Comparison of ENCODE assay signal across 23 cellular contexts in genomic region chr4:98706935-98707334, GRCh38. TPM values are rescaled to one million over a fixed set of nuclear protein-coding genes. Genes with fewer than 3 reads are reported as not detected.
DNase-seq lines count a peak whose midpoint lies in the region; ATAC-seq and TF ChIP-seq lines count a peak whose summit lies in the region.
"Had no signal": no experiment of that assay in that cellular context is flagged by ENCODE, and none has a peak within 500 bp of the region (broad histone marks: within the 10 kb centered on the region; RNA-seq: fewer than 3 reads in every experiment).

No MANE protein-coding gene starts in this region.

- in situ Hi-C loops in transverse colon (cut with MboI; ENCODE audit: low pct_ligation_motif_present in 1 of 4, low pct_unique_long_range_greater_than_20kb in 1 of 4, low sequenced_read_pairs in 3 of 4), result no loop called here

- 0 out of 2 replicates have a peak overlapping the region, but pooled peaks have one; percentile 28 for H2AFZ ChIP-seq in OCI-LY3 (ENCODE audit: low read depth, low read length)

- no peak for TF ChIP-seq POLR2A in transverse colon (IDR thresholded peaks at IDR 0.05)

- no peak overlapping the region for H3K4me2 ChIP-seq in OCI-LY3 (ENCODE audit: low read length)
- H3K4me2 ChIP-seq: BLaER1 treated with 17β-estradiol and CSF1 and Interleukin-3, amounts not matched to agents 10 nM and 100 nM; SK-N-SH had no signal

- H3K27me3 ChIP-seq in OCI-LY3 (ENCODE audit: low read depth, low read length) (no peaks in the 10 kb centered on the region), transverse colon (no peaks in the 10 kb centered on the region)
- H3K27me3 ChIP-seq: BLaER1 treated with 17β-estradiol and CSF1 and Interleukin-3, amounts not matched to agents 10 nM and 100 nM; pancreas had no signal

- H3K79me2 ChIP-seq in OCI-LY3 (ENCODE audit: low read length), result no peaks in the 10 kb centered on the region

- no peak for TF ChIP-seq EP300 in transverse colon (IDR thresholded peaks at IDR 0.05; ENCODE audit: low read depth)

- H3K4me1 Mint-ChIP-seq in activated naive CD4-positive, alpha-beta T cell treated with anti-CD3 and anti-CD28 coated beads, Interleukin-2, amount 10 ng/mL, durations not matched to agents 7 days and 5 days, result peaks cover 27% of the 10 kb centered on the region
- peaks cover 25% of the 10 kb centered on the region for H3K4me1 Mint-ChIP-seq in activated naive CD8-positive, alpha-beta T cell treated with anti-CD3 and anti-CD28 coated beads, Interleukin-2, amount 50 U/mL, for 24 hours
- peaks cover 19% of the 10 kb centered on the region for H3K4me1 Mint-ChIP-seq in stimulated activated effector memory CD8-positive, alpha-beta T cell treated with anti-CD3 and anti-CD28 coated beads, Interleukin-12 subunit alpha, Interleukin-12 subunit beta, amount 100 ng/mL, for 72 hours
- H3K4me1 Mint-ChIP-seq: nephron progenitor cell had no signal

- H3K9me3 Mint-ChIP-seq in activated naive CD4-positive, alpha-beta T cell treated with anti-CD3 and anti-CD28 coated beads, Interleukin-2, amount 10 ng/mL, durations not matched to agents 7 days and 5 days, result peaks cover 42% of the 10 kb centered on the region
- peaks cover 30% of the 10 kb centered on the region for H3K9me3 Mint-ChIP-seq in activated naive CD8-positive, alpha-beta T cell treated with anti-CD3 and anti-CD28 coated beads, Interleukin-2, amount 50 U/mL, for 24 hours
- H3K9me3 Mint-ChIP-seq in stimulated activated effector memory CD8-positive, alpha-beta T cell treated with anti-CD3 and anti-CD28 coated beads, Interleukin-12 subunit alpha, Interleukin-12 subunit beta, amount 100 ng/mL, for 72 hours, result peaks cover 16% of the 10 kb centered on the region

- no peak for ATAC-seq in activated naive CD8-positive, alpha-beta T cell treated with anti-CD3 and anti-CD28 coated beads, Interleukin-2, amount 50 U/mL, for 24 hours
- ATAC-seq in stimulated activated effector memory CD8-positive, alpha-beta T cell treated with anti-CD3 and anti-CD28 coated beads, Interleukin-12 subunit alpha, Interleukin-12 subunit beta, amount 100 ng/mL, for 72 hours, result peak; percentile 54
- ATAC-seq: pancreas; stimulated activated memory B cell treated with anti-CD40 and anti-IgM and Interleukin-4, amounts not matched to agents 10 μg/mL and 1 μg/mL and 100 μg/mL, for 72 hours had no signal

- peaks cover 39% of the 10 kb centered on the region for H3K36me3 Mint-ChIP-seq in activated naive CD4-positive, alpha-beta T cell treated with anti-CD3 and anti-CD28 coated beads, Interleukin-2, amount 10 ng/mL, durations not matched to agents 7 days and 5 days
- H3K36me3 Mint-ChIP-seq in activated naive CD8-positive, alpha-beta T cell treated with anti-CD3 and anti-CD28 coated beads, Interleukin-2, amount 50 U/mL, for 24 hours (ENCODE audit: low read depth), result peaks cover 7% of the 10 kb centered on the region
- H3K36me3 Mint-ChIP-seq in stimulated activated effector memory CD8-positive, alpha-beta T cell treated with anti-CD3 and anti-CD28 coated beads, Interleukin-12 subunit alpha, Interleukin-12 subunit beta, amount 100 ng/mL, for 72 hours, result no peaks in the 10 kb centered on the region

- no peaks in the 10 kb centered on the region for H4K20me1 ChIP-seq in OCI-LY3 (ENCODE audit: insufficient read depth, low read length)
- H4K20me1 ChIP-seq: BLaER1 treated with 17β-estradiol and CSF1 and Interleukin-3, amounts not matched to agents 10 nM and 100 nM had no signal

- H3K4me3 Mint-ChIP-seq in activated naive CD4-positive, alpha-beta T cell treated with anti-CD3 and anti-CD28 coated beads, Interleukin-2, amount 10 ng/mL, durations not matched to agents 7 days and 5 days, result no peak overlapping the region
- H3K4me3 Mint-ChIP-seq in activated naive CD8-positive, alpha-beta T cell treated with anti-CD3 and anti-CD28 coated beads, Interleukin-2, amount 50 U/mL, for 24 hours, result peak overlapping the region; percentile 66
- H3K4me3 Mint-ChIP-seq in stimulated activated effector memory CD8-positive, alpha-beta T cell treated with anti-CD3 and anti-CD28 coated beads, Interleukin-12 subunit alpha, Interleukin-12 subunit beta, amount 100 ng/mL, for 72 hours, result peak overlapping the region; percentile 59
- H3K4me3 Mint-ChIP-seq: nephron progenitor cell; stimulated activated memory B cell treated with anti-CD40 and anti-IgM and Interleukin-4, amounts not matched to agents 10 μg/mL and 1 μg/mL and 100 μg/mL, for 72 hours had no signal

- H3K27ac ChIP-seq in OCI-LY3 (ENCODE audit: low read length), result no peak overlapping the region
- no peak overlapping the region for H3K27ac ChIP-seq in transverse colon
- H3K27ac ChIP-seq: BLaER1 treated with 17β-estradiol and CSF1 and Interleukin-3, amounts not matched to agents 10 nM and 100 nM; coronary artery; pancreas; thoracic aorta; WERI-Rb-1 had no signal

- no peak for TF ChIP-seq CTCF in OCI-LY3 (IDR thresholded peaks at IDR 0.05; ENCODE audit: low read depth, low read length)
- TF ChIP-seq CTCF in transverse colon (IDR thresholded peaks at IDR 0.05), result no peak

- intact Hi-C loops in transverse colon (cut with DNase I; ENCODE audit: low total_unique reads), result loop anchor here (5.0 kb wide), 1 partner anchor 1645 kb away; no protein-coding TSS in a partner anchor

- H3K36me3 ChIP-seq in OCI-LY3 (replicated peaks; ENCODE audit: low read depth, low read length) (no peaks in the 10 kb centered on the region), transverse colon (no peaks in the 10 kb centered on the region)
- H3K36me3 ChIP-seq: BLaER1 treated with 17β-estradiol and CSF1 and Interleukin-3, amounts not matched to agents 10 nM and 100 nM; pancreas; thoracic aorta; WERI-Rb-1 had no signal

- 0 out of 2 replicates have a peak, but pooled peaks cover 7% of the 10 kb centered on the region for H3K9me3 ChIP-seq in OCI-LY3 (ENCODE audit: insufficient read depth, low read length)
- peaks cover 0 to 4% of the 10 kb centered on the region in 2 donors for H3K9me3 ChIP-seq in transverse colon
- H3K9me3 ChIP-seq: pancreas, thoracic aorta had no signal

- H3K4me3 ChIP-seq in OCI-LY3 (ENCODE audit: low read length) (no peak overlapping the region), transverse colon (no peak overlapping the region)
- H3K4me3 ChIP-seq: BLaER1 treated with 17β-estradiol and CSF1 and Interleukin-3, amounts not matched to agents 10 nM and 100 nM; coronary artery; pancreas; thoracic aorta had no signal

- peak overlapping the region; percentile 94 for H3K27ac Mint-ChIP-seq in activated naive CD4-positive, alpha-beta T cell treated with anti-CD3 and anti-CD28 coated beads, Interleukin-2, amount 10 ng/mL, durations not matched to agents 7 days and 5 days
- H3K27ac Mint-ChIP-seq in activated naive CD8-positive, alpha-beta T cell treated with anti-CD3 and anti-CD28 coated beads, Interleukin-2, amount 50 U/mL, for 24 hours, result no peak overlapping the region
- peak overlapping the region; percentile 68 for H3K27ac Mint-ChIP-seq in stimulated activated effector memory CD8-positive, alpha-beta T cell treated with anti-CD3 and anti-CD28 coated beads, Interleukin-12 subunit alpha, Interleukin-12 subunit beta, amount 100 ng/mL, for 72 hours
- H3K27ac Mint-ChIP-seq: nephron progenitor cell; stimulated activated memory B cell treated with anti-CD40 and anti-IgM and Interleukin-4, amounts not matched to agents 10 μg/mL and 1 μg/mL and 100 μg/mL, for 72 hours had no signal

- no peak overlapping the region for H3K9ac ChIP-seq in OCI-LY3 (ENCODE audit: low read length)
- H3K9ac ChIP-seq: BLaER1 treated with 17β-estradiol and CSF1 and Interleukin-3, amounts not matched to agents 10 nM and 100 nM; SK-N-SH had no signal

- DNase-seq in activated naive CD4-positive, alpha-beta T cell treated with anti-CD3 and anti-CD28 coated beads, Interleukin-2, amount 10 ng/mL, durations not matched to agents 7 days and 5 days, result no peak
- DNase-seq in activated naive CD4-positive, alpha-beta T cell treated with Interleukin-2 at 50 U/mL for 16 hours, result no peak
- no peak for DNase-seq in activated naive CD8-positive, alpha-beta T cell treated with anti-CD3 and anti-CD28 coated beads, Interleukin-2, amount 50 U/mL, for 24 hours
- DNase-seq in stimulated activated effector memory CD8-positive, alpha-beta T cell treated with anti-CD3 and anti-CD28 coated beads, Interleukin-12 subunit alpha, Interleukin-12 subunit beta, amount 100 ng/mL, for 72 hours (ENCODE audit: low spot score in 2 of 2), result no peak
- DNase-seq in medulla oblongata (ENCODE audit: extremely low spot score) (no peak), transverse colon (no peak)
- DNase-seq: amygdala; islet precursor cell; KBM-7; midbrain; NCI-H1436 treated with DMSO at 0.1 percent for 48 hours; NCI-H2171; NCI-H526 treated with DMSO at 0.1 percent for 48 hours; nephron progenitor cell; pancreas; SK-N-SH; stimulated activated CD4-positive, alpha-beta T cell treated with anti-CD3 and anti-CD28 coated beads, Interleukin-2, amount 100 ng/mL, for 48 hours; WERI-Rb-1 had no signal

- CTCF ChIA-PET in activated naive CD4-positive, alpha-beta T cell treated with anti-CD3 and anti-CD28 coated beads, Interleukin-2, amount 10 ng/mL, durations not matched to agents 7 days and 5 days (lab: Charles Lee), result no interaction called here

- H3K27me3 Mint-ChIP-seq in activated naive CD4-positive, alpha-beta T cell treated with anti-CD3 and anti-CD28 coated beads, Interleukin-2, amount 10 ng/mL, durations not matched to agents 7 days and 5 days, result no peaks in the 10 kb centered on the region
- no peaks in the 10 kb centered on the region for H3K27me3 Mint-ChIP-seq in activated naive CD8-positive, alpha-beta T cell treated with anti-CD3 and anti-CD28 coated beads, Interleukin-2, amount 50 U/mL, for 24 hours

- 69% methylated on average over 1 of the region's 1 CpG; no CpG with 5 or more reads in 1 of the 2 donors for WGBS in transverse colon (ENCODE audit: low coverage in 1 of 2), 2 donors

- H3K4me1 ChIP-seq in OCI-LY3 (ENCODE audit: low read length) (no peaks in the 10 kb centered on the region), transverse colon (no peaks in the 10 kb centered on the region)
- H3K4me1 ChIP-seq: pancreas had no signal

RNA-seq across cellular contexts. Expression of gene TSPAN5, which starts 48.5 kb away (rescaled TPM):
- total RNA-seq in transverse colon, result 1 to 10 TPM; 1.1 to 9.6 (median 4.4) TPM
